ENCODE assay signal across 11 cellular contexts in the genomic region with DNA sequence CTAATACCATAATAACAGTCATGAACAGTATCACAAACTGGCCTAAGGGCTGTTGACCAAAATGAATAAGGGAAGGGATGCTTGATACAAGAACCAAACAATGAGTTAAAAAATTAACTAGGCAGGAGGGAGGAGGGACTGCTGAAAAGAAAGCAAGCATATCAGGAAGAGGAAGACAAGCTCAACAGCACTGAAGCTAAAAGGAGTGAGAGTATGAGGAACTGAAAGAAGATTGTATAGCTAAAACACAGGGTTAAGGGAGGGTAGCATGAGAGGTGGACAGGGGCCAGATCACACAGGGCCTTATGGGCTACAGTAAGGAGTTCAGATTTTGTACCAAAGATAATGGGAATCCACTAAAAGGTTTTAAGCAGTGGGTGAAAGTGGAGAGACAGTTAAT. TPM values are rescaled to one million over a fixed set of nuclear protein-coding genes. Genes with fewer than 3 reads are reported as not detected.
DNase-seq lines count a peak whose midpoint lies in the region; ATAC-seq and TF ChIP-seq lines count a peak whose summit lies in the region.
"Had no signal": no experiment of that assay in that cellular context is flagged by ENCODE, and none has a peak within 500 bp of the region (broad histone marks: within the 10 kb centered on the region; RNA-seq: fewer than 3 reads in every experiment).

No MANE protein-coding gene starts in this region.

- TF ChIP-seq EP300 in suprapubic skin (IDR thresholded peaks at IDR 0.05): no peak

- H3K36me3 ChIP-seq in Karpas-422 (ENCODE audit: insufficient read depth, low read length) (no peaks in the 10 kb centered on the region), hepatocyte (replicated peaks; ENCODE audit: insufficient read depth, low read depth) (no peaks in the 10 kb centered on the region), suprapubic skin (no peaks in the 10 kb centered on the region)

- DNase-seq in Karpas-422: peak; percentile 72
- peak; percentile 53 for DNase-seq in naive B cell
- DNase-seq in DMS153 (lab: John Stamatoyannopoulos, UW): no peak
- DNase-seq in hepatocyte (ENCODE audit: low spot score): no peak
- DNase-seq in suprapubic skin (ENCODE audit: low spot score in 2 of 2): no peak
- DNase-seq in NCI-H69 (lab: John Stamatoyannopoulos, UW): no peak
- DNase-seq: activated CD4-positive, alpha-beta memory T cell treated with anti-CD3 and anti-CD28 coated beads for 36 hours; NCI-H187 treated with DMSO at 0.1 percent for 48 hours had no signal

- TF ChIP-seq POLR2A in GM18951 (IDR thresholded peaks at IDR 0.05; ENCODE audit: extremely low read depth, insufficient read depth, insufficient read length) (peak; percentile 25), suprapubic skin (IDR thresholded peaks at IDR 0.05) (no peak)

- peak overlapping the region; percentile 79 to 97 (median 90) for H3K27ac Mint-ChIP-seq in naive B cell
- H3K27ac Mint-ChIP-seq: activated CD4-positive, alpha-beta memory T cell treated with anti-CD3 and anti-CD28 coated beads for 36 hours had no signal

- H3K27me3 Mint-ChIP-seq in naive B cell: no peaks in the 10 kb centered on the region

- H3K4me2 ChIP-seq in Karpas-422 (ENCODE audit: low read depth, low read length, poor library complexity, severe bottlenecking) (peak overlapping the region; percentile 14), hepatocyte (no peak overlapping the region)

- H2AFZ ChIP-seq in Karpas-422 (ENCODE audit: low read length) (peak overlapping the region; percentile 91), hepatocyte (no peak overlapping the region)

- no peaks in the 10 kb centered on the region for H3K9me3 ChIP-seq in Karpas-422 (ENCODE audit: low read length)
- no peaks in the 10 kb centered on the region for H3K9me3 ChIP-seq in hepatocyte (ENCODE audit: low read depth)
- H3K9me3 ChIP-seq in suprapubic skin: no peaks in the 10 kb centered on the region

- peaks cover 0 to 9% (median 0%) of the 10 kb centered on the region in 7 donors for H3K9me3 Mint-ChIP-seq in naive B cell
- H3K9me3 Mint-ChIP-seq: activated CD4-positive, alpha-beta memory T cell treated with anti-CD3 and anti-CD28 coated beads for 36 hours had no signal

- H4K20me1 ChIP-seq in Karpas-422 (ENCODE audit: insufficient read depth, low read depth, low read length) (no peaks in the 10 kb centered on the region), hepatocyte (ENCODE audit: insufficient read depth, poor library complexity, severe bottlenecking) (no peaks in the 10 kb centered on the region)

- H3K27ac ChIP-seq in Karpas-422 (ENCODE audit: low read length) (no peak overlapping the region), hepatocyte (no peak overlapping the region), suprapubic skin (no peak overlapping the region)

- H3K79me2 ChIP-seq in Karpas-422 (ENCODE audit: low read length) (no peaks in the 10 kb centered on the region), hepatocyte (no peaks in the 10 kb centered on the region)

- H3K4me3 ChIP-seq in Karpas-422 (ENCODE audit: low read length): no peak overlapping the region
- H3K4me3 ChIP-seq in hepatocyte: no peak overlapping the region
- no peak overlapping the region for H3K4me3 ChIP-seq in suprapubic skin
- H3K4me3 ChIP-seq: coronary artery had no signal

- ATAC-seq in HG02623 (IDR thresholded peaks at IDR 0.05; ENCODE audit: unreplicated experiment) (peak; percentile 96), naive B cell (ENCODE audit: low read depth in 2 of 2) (peak; percentile 99 to 100)

- no peak for TF ChIP-seq CTCF in hepatocyte (IDR thresholded peaks at IDR 0.05; ENCODE audit: poor library complexity)
- TF ChIP-seq CTCF in suprapubic skin (IDR thresholded peaks at IDR 0.05): no peak

- no peaks in the 10 kb centered on the region for H3K9me2 ChIP-seq in Karpas-422 (replicated peaks; ENCODE audit: insufficient read depth, low read length)
- H3K9me2 ChIP-seq in hepatocyte (replicated peaks; ENCODE audit: insufficient read depth): no peaks in the 10 kb centered on the region

- no peak overlapping the region for H3K9ac ChIP-seq in Karpas-422 (ENCODE audit: low read length)

- H3K4me1 ChIP-seq in Karpas-422 (ENCODE audit: low read length) (peaks cover 7% of the 10 kb centered on the region), hepatocyte (ENCODE audit: insufficient read depth) (peaks cover 3% of the 10 kb centered on the region), suprapubic skin (no peaks in the 10 kb centered on the region)

- H3K4me3 Mint-ChIP-seq in naive B cell: peak overlapping the region; percentile 22 to 88 (median 80)
- H3K4me3 Mint-ChIP-seq: activated CD4-positive, alpha-beta memory T cell treated with anti-CD3 and anti-CD28 coated beads for 36 hours had no signal

- H3K36me3 Mint-ChIP-seq in naive B cell: peaks cover 0 to 8% of the 10 kb centered on the region in 2 donors
- H3K36me3 Mint-ChIP-seq: activated CD4-positive, alpha-beta memory T cell treated with anti-CD3 and anti-CD28 coated beads for 36 hours had no signal

- H3K27me3 ChIP-seq in Karpas-422 (ENCODE audit: low read length): no peaks in the 10 kb centered on the region
- no peaks in the 10 kb centered on the region for H3K27me3 ChIP-seq in hepatocyte
- no peaks in the 10 kb centered on the region for H3K27me3 ChIP-seq in suprapubic skin

- in situ Hi-C loops in GM18951 (cut with MboI; ENCODE audit: low sequenced_read_pairs, unreplicated experiment): no loop called here

- peaks cover 35 to 40% (median 38%) of the 10 kb centered on the region in 3 donors for H3K4me1 Mint-ChIP-seq in naive B cell

RNA-seq across cellular contexts. Expression of a gene that starts 34.1 kb away (rescaled TPM):
- total RNA-seq in Karpas-422 (2014; rRNA removed; shearing (Covaris generic); ENCODE audit: low replicate concordance): 0.78 and 2.6 TPM in 2 replicates
- under 1 TPM in 2 of 6 donors, not detected in 4; 0.14 to 0.36 TPM for polyA plus RNA-seq in naive B cell (ENCODE audit: low read depth in 6 of 6)
- 13.0 and 15.2 TPM in 2 replicates for total RNA-seq in hepatocyte
- 18.9 and 22.8 TPM in 2 replicates for polyA plus RNA-seq in hepatocyte
- 10 to 100 TPM in 3 of 4 donors, 1 to 10 TPM in 1; 9.5 to 20.6 (median 15.8) TPM for total RNA-seq in suprapubic skin

RNA-seq across cellular contexts. Expression of a gene that starts 36.9 kb away (rescaled TPM):
- not detected in 2 replicates for total RNA-seq in Karpas-422 (2014; rRNA removed; shearing (Covaris generic); ENCODE audit: low replicate concordance)
- polyA plus RNA-seq in naive B cell (ENCODE audit: low read depth in 6 of 6): not detected
- total RNA-seq in hepatocyte: not detected in 2 replicates
- polyA plus RNA-seq in hepatocyte: not detected in 2 replicates
- total RNA-seq in suprapubic skin: not detected
- total RNA-seq: activated CD4-positive, alpha-beta memory T cell treated with anti-CD3 and anti-CD28 coated beads for 36 hours had no signal

RNA-seq across cellular contexts. Expression of a gene that starts 42.2 kb away (rescaled TPM):
- 83.4 and 191 TPM in 2 replicates for total RNA-seq in Karpas-422 (2014; rRNA removed; shearing (Covaris generic); ENCODE audit: low replicate concordance)
- polyA plus RNA-seq in naive B cell (ENCODE audit: low read depth in 6 of 6) (100 to 1,000 TPM; 152 to 259 (median 180) TPM), hepatocyte (227 and 236 TPM in 2 replicates)
- total RNA-seq in hepatocyte (159 and 177 TPM in 2 replicates), suprapubic skin (100 to 1,000 TPM in 3 of 4 donors, 10 to 100 TPM in 1; 92.7 to 166 (median 139) TPM)

RNA-seq across cellular contexts. Expression of a gene that starts 46.6 kb away (rescaled TPM):
- total RNA-seq in Karpas-422 (2014; rRNA removed; shearing (Covaris generic); ENCODE audit: low replicate concordance): 12.4 and 12.8 TPM in 2 replicates
- polyA plus RNA-seq in naive B cell (ENCODE audit: low read depth in 6 of 6) (1 to 10 TPM in 3 of 6 donors, under 1 TPM in 2, not detected in 1; 0.61 to 3.1 (median 1.3) TPM), hepatocyte (38.0 and 43.7 TPM in 2 replicates)
- total RNA-seq in hepatocyte (36.2 and 48.7 TPM in 2 replicates), suprapubic skin (10 to 100 TPM in 2 of 4 donors, 1 to 10 TPM in 2; 5.7 to 15.3 (median 9.5) TPM)

RNA-seq across cellular contexts. Expression of a gene that starts 55.2 kb away (rescaled TPM):
- 150 and 266 TPM in 2 replicates for total RNA-seq in Karpas-422 (2014; rRNA removed; shearing (Covaris generic); ENCODE audit: low replicate concordance)
- polyA plus RNA-seq in naive B cell (ENCODE audit: low read depth in 6 of 6) (100 to 1,000 TPM; 115 to 150 (median 142) TPM), hepatocyte (2,624 and 2,749 TPM in 2 replicates)
- total RNA-seq in hepatocyte (1,401 and 1,504 TPM in 2 replicates), suprapubic skin (100 to 1,000 TPM; 176 to 303 (median 193) TPM)

Comparison
In these comparisons a context has a peak if more than half of its experiments do, and no peak if none do; other contexts are left out.
1. DNase-seq: peak in Karpas-422 (single experiment) and naive B cell (single experiment); none in DMS153 (single experiment), hepatocyte (single experiment), suprapubic skin (0 of 2) and NCI-H69 (single experiment).